In genomic region chr13:91139232-91139631, GRCh38 we compare ENCODE assay signal across 21 cellular contexts.
A peak's percentile ranks its signal among the peaks of the same experiment; 100 is the strongest.
DNase-seq lines count a peak whose midpoint lies in the region; ATAC-seq, FAIRE-seq and TF ChIP-seq lines count a peak whose summit lies in the region.
"Had no signal": no experiment of that assay in that cellular context is flagged by ENCODE, and none has a peak within 500 bp of the region (broad histone marks: within the 10 kb centered on the region; RNA-seq: fewer than 3 reads in every experiment).

No MANE protein-coding gene starts in this region.

- no peak for TF ChIP-seq CTCF in K562 (IDR thresholded peaks at IDR 0.05 in 2 of 3, conservative IDR thresholded peaks at IDR 0.05 in 1 of 3; ENCODE audit: insufficient read depth in 2 of 3, low read depth in 1 of 3, low read length in 3 of 3)
- no peak for TF ChIP-seq CTCF in nephron progenitor cell (IDR thresholded peaks at IDR 0.05)
- no peak for TF ChIP-seq CTCF in mammary epithelial cell (conservative IDR thresholded peaks at IDR 0.05 in 1 of 2, IDR thresholded peaks at IDR 0.05 in 1 of 2; ENCODE audit: extremely low read depth in 1 of 2, insufficient read depth in 1 of 2, low read depth in 1 of 2, low read length in 2 of 2)

- peaks cover 8% of the 10 kb centered on the region for H3K36me3 Mint-ChIP-seq in nephron progenitor cell (ENCODE audit: low read depth)
- H3K36me3 Mint-ChIP-seq: CD8-positive, alpha-beta T cell had no signal

- BruUV-seq in K562 (replicated peaks; lab: Mats Ljungman, UMichigan) (no TSS peak), mammary epithelial cell (replicated peaks; lab: Mats Ljungman, UMichigan) (no TSS peak)

- FAIRE-seq in K562 (lab: Jason Lieb, UNC) = no peak
- FAIRE-seq: A549, GM12878, GM12892, GM18507 had no signal

- no peak overlapping the region for H3K27ac ChIP-seq in K562 (ENCODE audit: extremely low read depth, low read depth, low read length)
- H3K27ac ChIP-seq in mammary epithelial cell (ENCODE audit: insufficient read depth, low read depth, low read length) = no peak overlapping the region
- H3K27ac ChIP-seq: 22Rv1; A549; BLaER1 treated with 17β-estradiol and CSF1 and Interleukin-3, amounts not matched to agents 10 nM and 100 nM; C4-2B had no signal

- H3K4me2 ChIP-seq in K562 (ENCODE audit: insufficient read depth, low read length) (no peak overlapping the region), mammary epithelial cell (ENCODE audit: insufficient read depth, low read depth, low read length) (no peak overlapping the region)
- H3K4me2 ChIP-seq: A549; BLaER1 treated with 17β-estradiol and CSF1 and Interleukin-3, amounts not matched to agents 10 nM and 100 nM had no signal

- in situ Hi-C loops in G401 (cut with HindIII; ENCODE audit: low sequenced_read_pairs) (no loop called here), K562 (cut with MboI) (no loop called here), mammary epithelial cell (cut with MboI; ENCODE audit: low sequenced_read_pairs in 2 of 2) (no loop called here)

- H3K79me2 ChIP-seq in K562 (ENCODE audit: control insufficient read depth, insufficient read depth, low read length) (no peaks in the 10 kb centered on the region), mammary epithelial cell (ENCODE audit: insufficient read depth, low read length) (no peaks in the 10 kb centered on the region)

- no peaks in the 10 kb centered on the region for H3K36me3 ChIP-seq in K562 (ENCODE audit: control insufficient read depth, insufficient read depth, low read length)
- no peaks in the 10 kb centered on the region for H3K36me3 ChIP-seq in mammary epithelial cell (ENCODE audit: insufficient read depth, low read length)
- H3K36me3 ChIP-seq: BLaER1 treated with 17β-estradiol and CSF1 and Interleukin-3, amounts not matched to agents 10 nM and 100 nM had no signal

- peaks cover 3% of the 10 kb centered on the region for H3K9me3 Mint-ChIP-seq in nephron progenitor cell
- H3K9me3 Mint-ChIP-seq: CD4-positive, alpha-beta T cell; CD8-positive, alpha-beta T cell had no signal

- intact Hi-C loops in K562 (cut with micrococcal nuclease) (loop anchor here (10.0 kb wide), 1 partner anchor 676 kb away; no protein-coding TSS in a partner anchor), mammary epithelial cell (cut with micrococcal nuclease) (no loop called here)

- DNase-seq in G401 (ENCODE audit: low spot score) = peak; percentile 52
- DNase-seq in K562 (ENCODE audit: extremely low read depth in 1 of 4, low spot score in 3 of 4) = no peak
- no peak for DNase-seq in nephron progenitor cell
- DNase-seq in NCI-H146 treated with DMSO at 0.1 percent for 48 hours (lab: John Stamatoyannopoulos, UW; ENCODE audit: unreplicated experiment) = no peak
- no peak for DNase-seq in mammary epithelial cell
- no peak for DNase-seq in NCI-H1417 (lab: John Stamatoyannopoulos, UW)
- DNase-seq: AML-193; Caco-2; Calu3; CD4-positive, alpha-beta T cell; CD8-positive, alpha-beta T cell; DMS79 treated with DMSO at 0.1 percent for 48 hours; GDM1 had no signal

- H4K20me1 ChIP-seq in K562 (replicated peaks; ENCODE audit: control insufficient read depth, insufficient read depth, low read length) = no peaks in the 10 kb centered on the region
- no peaks in the 10 kb centered on the region for H4K20me1 ChIP-seq in mammary epithelial cell (ENCODE audit: insufficient read depth, low read length)
- H4K20me1 ChIP-seq: BLaER1 treated with 17β-estradiol and CSF1 and Interleukin-3, amounts not matched to agents 10 nM and 100 nM had no signal

- POLR2A ChIA-PET in K562 (lab: Yijun Ruan, JAX) = no interaction called here

- H3K4me3 Mint-ChIP-seq in nephron progenitor cell = no peak overlapping the region
- H3K4me3 Mint-ChIP-seq: B cell; CD4-positive, alpha-beta T cell; CD8-positive, alpha-beta T cell had no signal

- H3K9ac ChIP-seq in K562 (ENCODE audit: insufficient read depth in 1 of 2, low read depth in 2 of 2, low read length in 2 of 2) (no peak overlapping the region), mammary epithelial cell (ENCODE audit: insufficient read depth, low read length) (no peak overlapping the region)
- H3K9ac ChIP-seq: BLaER1 treated with 17β-estradiol and CSF1 and Interleukin-3, amounts not matched to agents 10 nM and 100 nM had no signal

- no peak for TF ChIP-seq RAD21 in K562 (CRISPR knock-in tag; conservative IDR thresholded peaks at IDR 0.05 in 1 of 2, IDR thresholded peaks at IDR 0.05 in 1 of 2)

- H3K27me3 ChIP-seq in K562 (ENCODE audit: control insufficient read depth in 2 of 2, insufficient read depth in 2 of 2, low read length in 2 of 2) (no peaks in the 10 kb centered on the region), mammary epithelial cell (ENCODE audit: insufficient read depth, low read length) (no peaks in the 10 kb centered on the region)
- H3K27me3 ChIP-seq: BLaER1 treated with 17β-estradiol and CSF1 and Interleukin-3, amounts not matched to agents 10 nM and 100 nM had no signal

- dilution Hi-C loops in mammary epithelial cell (cut with HindIII; ENCODE audit: low sequenced_read_pairs) = no loop called here

- no peak for TF ChIP-seq EP300 in K562 (IDR thresholded peaks at IDR 0.05; ENCODE audit: low read length)

- H3K4me1 ChIP-seq in K562 (replicated peaks in 1 of 2; ENCODE audit: control insufficient read depth in 2 of 2, insufficient read depth in 2 of 2, low read length in 2 of 2) (no peaks in the 10 kb centered on the region), mammary epithelial cell (ENCODE audit: insufficient read depth, low read length) (no peaks in the 10 kb centered on the region)
- H3K4me1 ChIP-seq: A549 had no signal

- H3K9me3 ChIP-seq in K562 (replicated peaks; ENCODE audit: control insufficient read depth, insufficient read depth, low read depth, low read length) (no peaks in the 10 kb centered on the region), mammary epithelial cell (replicated peaks; ENCODE audit: insufficient read depth, low read length) (no peaks in the 10 kb centered on the region)
- H3K9me3 ChIP-seq: A549; BLaER1 treated with 17β-estradiol and CSF1 and Interleukin-3, amounts not matched to agents 10 nM and 100 nM; Caco-2 had no signal

- H3K9me1 ChIP-seq in K562 (ENCODE audit: control insufficient read depth, insufficient read depth, low read length) = no peaks in the 10 kb centered on the region

- H3K4me3 ChIP-seq in K562 (no peak overlapping the region), mammary epithelial cell (replicated peaks in 1 of 3; ENCODE audit: insufficient read depth in 1 of 3, low read depth in 2 of 3, low read length in 3 of 3) (no peak overlapping the region)
- H3K4me3 ChIP-seq: A549; BLaER1 treated with 17β-estradiol and CSF1 and Interleukin-3, amounts not matched to agents 10 nM and 100 nM; GM12878 had no signal

- H3K27ac Mint-ChIP-seq in nephron progenitor cell = peak overlapping the region; percentile 85
- H3K27ac Mint-ChIP-seq: B cell; CD4-positive, alpha-beta T cell; CD8-positive, alpha-beta T cell had no signal

- H3K27me3 Mint-ChIP-seq in nephron progenitor cell (ENCODE audit: low read depth, poor library complexity) = no peaks in the 10 kb centered on the region

- WGBS in K562 (ENCODE audit: insufficient coverage, low coverage, missing lambda C conversion rate) = 1% methylated on average over 2 of the region's 2 CpGs
- WGBS in mammary epithelial cell (ENCODE audit: low coverage, missing lambda C conversion rate) = 78% methylated on average over 2 of the region's 2 CpGs

- CTCF ChIA-PET in K562 (lab: Yijun Ruan, JAX; ENCODE audit: low intra/inter-chr PET ratio) = interaction anchor here (0.5 to 0.7 kb wide), 2 partner anchors 285 to 1341 kb away, joined by 3 read pairs; no protein-coding TSS in a partner anchor
- CTCF ChIA-PET in mammary epithelial cell (lab: Charles Lee; ENCODE audit: low non-redundant PET) = no interaction called here

- no peak for ATAC-seq in K562
- ATAC-seq: A549; CD8-positive, alpha-beta T cell; GM12878 had no signal

- H2AFZ ChIP-seq in K562 (ENCODE audit: low read depth, low read length) (no peak overlapping the region), mammary epithelial cell (ENCODE audit: low read depth, low read length) (no peak overlapping the region)

- H3K4me1 Mint-ChIP-seq in nephron progenitor cell = peaks cover 100% of the 10 kb centered on the region
- H3K4me1 Mint-ChIP-seq: B cell had no signal

- TF ChIP-seq POLR2A in K562 (conservative IDR thresholded peaks at IDR 0.05) = no peak

TF ChIP-seq in K562, 482 proteins besides CTCF, POLR2A, EP300 and RAD21:
- 0 out of 2 replicates have a peak, but pooled peaks have one; percentile 14 for TF ChIP-seq HIVEP1 (CRISPR knock-in tag; IDR thresholded peaks at IDR 0.05)
- no peak for TF ChIP-seq ZC3H8 (IDR thresholded peaks at IDR 0.05)
- TF ChIP-seq, protein P1, sequence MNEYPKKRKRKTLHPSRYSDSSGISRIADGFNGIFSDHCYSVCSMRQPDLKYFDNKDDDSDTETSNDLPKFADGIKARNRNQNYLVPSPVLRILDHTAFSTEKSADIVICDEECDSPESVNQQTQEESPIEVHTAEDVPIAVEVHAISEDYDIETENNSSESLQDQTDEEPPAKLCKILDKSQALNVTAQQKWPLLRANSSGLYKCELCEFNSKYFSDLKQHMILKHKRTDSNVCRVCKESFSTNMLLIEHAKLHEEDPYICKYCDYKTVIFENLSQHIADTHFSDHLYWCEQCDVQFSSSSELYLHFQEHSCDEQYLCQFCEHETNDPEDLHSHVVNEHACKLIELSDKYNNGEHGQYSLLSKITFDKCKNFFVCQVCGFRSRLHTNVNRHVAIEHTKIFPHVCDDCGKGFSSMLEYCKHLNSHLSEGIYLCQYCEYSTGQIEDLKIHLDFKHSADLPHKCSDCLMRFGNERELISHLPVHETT (CRISPR knock-in tag; conservative IDR thresholded peaks at IDR 0.05 in 1 of 2, IDR thresholded peaks at IDR 0.05 in 1 of 2) = 0 out of 4 replicates have a peak, but pooled peaks of 1 of the 2 experiments have one; percentile 45
- TF ChIP-seq, protein P2, sequence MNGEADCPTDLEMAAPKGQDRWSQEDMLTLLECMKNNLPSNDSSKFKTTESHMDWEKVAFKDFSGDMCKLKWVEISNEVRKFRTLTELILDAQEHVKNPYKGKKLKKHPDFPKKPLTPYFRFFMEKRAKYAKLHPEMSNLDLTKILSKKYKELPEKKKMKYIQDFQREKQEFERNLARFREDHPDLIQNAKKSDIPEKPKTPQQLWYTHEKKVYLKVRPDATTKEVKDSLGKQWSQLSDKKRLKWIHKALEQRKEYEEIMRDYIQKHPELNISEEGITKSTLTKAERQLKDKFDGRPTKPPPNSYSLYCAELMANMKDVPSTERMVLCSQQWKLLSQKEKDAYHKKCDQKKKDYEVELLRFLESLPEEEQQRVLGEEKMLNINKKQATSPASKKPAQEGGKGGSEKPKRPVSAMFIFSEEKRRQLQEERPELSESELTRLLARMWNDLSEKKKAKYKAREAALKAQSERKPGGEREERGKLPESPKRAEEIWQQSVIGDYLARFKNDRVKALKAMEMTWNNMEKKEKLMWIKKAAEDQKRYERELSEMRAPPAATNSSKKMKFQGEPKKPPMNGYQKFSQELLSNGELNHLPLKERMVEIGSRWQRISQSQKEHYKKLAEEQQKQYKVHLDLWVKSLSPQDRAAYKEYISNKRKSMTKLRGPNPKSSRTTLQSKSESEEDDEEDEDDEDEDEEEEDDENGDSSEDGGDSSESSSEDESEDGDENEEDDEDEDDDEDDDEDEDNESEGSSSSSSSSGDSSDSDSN (IDR thresholded peaks at IDR 0.05; ENCODE audit: borderline replicate concordance in 1 of 2, low read depth in 2 of 2, low read length in 2 of 2) = no peak
